In genomic region chr16:85361441-85362118, GRCh38 we compare ENCODE assay signal across 1 cellular context.
TF ChIP-seq lines count a peak whose summit lies in the region.

No MANE protein-coding gene starts in this region.

TF ChIP-seq in K562, 482 proteins besides CTCF, POLR2A, EP300 and RAD21 (continued from another document):
- TF ChIP-seq BRF2 (IDR thresholded peaks at IDR 0.05; ENCODE audit: borderline replicate concordance, insufficient read depth, insufficient read length) (no peak), ZNF121 (CRISPR knock-in tag; conservative IDR thresholded peaks at IDR 0.05) (no peak), MTA3 (IDR thresholded peaks at IDR 0.05; ENCODE audit: borderline replicate concordance) (0 out of 2 replicates have a peak, but pooled peaks have one; percentile 23), ZBTB12 (CRISPR knock-in tag; IDR thresholded peaks at IDR 0.05) (no peak), SMARCC2 (IDR thresholded peaks at IDR 0.05; ENCODE audit: low read depth) (no peak), ZNF282 (CRISPR knock-in tag; IDR thresholded peaks at IDR 0.05) (no peak)
